In the genomic region with DNA sequence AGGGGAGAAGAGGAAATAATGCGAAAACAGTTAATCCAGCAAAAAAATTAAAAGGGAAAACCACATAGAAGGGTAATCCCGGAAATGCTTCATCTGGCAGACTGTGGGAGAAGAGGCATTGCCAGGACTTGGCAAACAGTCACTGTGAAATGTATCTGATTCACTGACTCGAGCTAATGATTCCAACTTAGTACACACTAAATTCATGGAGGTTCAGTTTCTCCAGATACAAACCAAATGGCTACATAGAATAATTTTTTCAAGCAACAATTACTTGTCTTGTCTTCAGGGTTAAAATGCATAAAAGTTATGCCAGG, we compare ENCODE assay signal across 9 cellular contexts. TPM values are rescaled to one million over a fixed set of nuclear protein-coding genes. Genes with fewer than 3 reads are reported as not detected.
DNase-seq lines count a peak whose midpoint lies in the region; TF ChIP-seq lines count a peak whose summit lies in the region.
"Had no signal": no experiment of that assay in that cellular context is flagged by ENCODE, and none has a peak within 500 bp of the region (broad histone marks: within the 10 kb centered on the region; RNA-seq: fewer than 3 reads in every experiment).

No MANE protein-coding gene starts in this region.

- no peak overlapping the region for H3K4me3 ChIP-seq in AG10803 (ENCODE audit: low read length)

- peak; percentile 90 for DNase-seq in AG10803 (ENCODE audit: low read depth)
- DNase-seq in NCI-H226, result peak; percentile 12
- peak; percentile 9 to 58 for DNase-seq in dermis microvascular lymphatic vessel endothelial cell (ENCODE audit: low read depth in 2 of 2)
- DNase-seq in myocyte (ENCODE audit: low read depth), result peak; percentile 71
- DNase-seq in HT-29 (ENCODE audit: low spot score), result no peak
- no peak for DNase-seq in NCI-H2196 (lab: John Stamatoyannopoulos, UW; ENCODE audit: unreplicated experiment)
- no peak for DNase-seq in GDM1 (lab: John Stamatoyannopoulos, UW)
- DNase-seq in NCI-H2196 treated with DMSO at 0.1 percent for 48 hours (lab: John Stamatoyannopoulos, UW; ENCODE audit: unreplicated experiment), result no peak
- DNase-seq: DND-41 had no signal

- no peak for TF ChIP-seq CTCF in AG10803 (conservative IDR thresholded peaks at IDR 0.05; ENCODE audit: low read length)

RNA-seq across cellular contexts. Expression of gene GDI2, which starts 36.4 kb away (rescaled TPM):
- total RNA-seq in dermis microvascular lymphatic vessel endothelial cell (375 and 522 TPM in 2 replicates), myocyte (198 and 222 TPM in 2 replicates)
- 98.3 TPM for polyA plus RNA-seq in myocyte (2012)
- 185 and 211 TPM in 2 replicates for total RNA-seq in HT-29 (2014; rRNA removed; shearing (Covaris generic))

Comparison
In these comparisons a context has a peak if more than half of its experiments do, and no peak if none do; other contexts are left out.
1. DNase-seq: peak in AG10803 (single experiment), NCI-H226 (single experiment), dermis microvascular lymphatic vessel endothelial cell (2 of 2) and myocyte (single experiment); none in HT-29 (single experiment), NCI-H2196 (single experiment), GDM1 (single experiment) and NCI-H2196 treated with DMSO at 0.1 percent for 48 hours (single experiment).